ENCODE assay signal across 1 cellular context in genomic region chr2:20217041-20217970, GRCh38.
TF ChIP-seq lines count a peak whose summit lies in the region.

No MANE protein-coding gene starts in this region.

TF ChIP-seq in HCT116, 20 proteins besides CTCF, POLR2A, EP300 and RAD21 (continued from another document):
- TF ChIP-seq ZFX (IDR thresholded peaks at IDR 0.05) = no peak
- no peak for TF ChIP-seq SP1 (IDR thresholded peaks at IDR 0.05; ENCODE audit: low read depth)
- no peak for TF ChIP-seq FOSL1 (IDR thresholded peaks at IDR 0.05; ENCODE audit: low read depth)
- no peak for TF ChIP-seq ZBTB33 (IDR thresholded peaks at IDR 0.05; ENCODE audit: extremely low read depth, insufficient replicate concordance, low read length)
- TF ChIP-seq POLR2AphosphoS5 (IDR thresholded peaks at IDR 0.05; ENCODE audit: low read depth, low read length) = no peak
- TF ChIP-seq MAX (IDR thresholded peaks at IDR 0.05) = no peak
TF ChIP-seq in HCT116: peak in this region for 0.
